Comparison of ENCODE assay signal across 8 cellular contexts in genomic region chr9:98056403-98057094, GRCh38. TPM values are rescaled to one million over a fixed set of nuclear protein-coding genes. Genes with fewer than 3 reads are reported as not detected.
A peak's percentile ranks its signal among the peaks of the same experiment; 100 is the strongest.
DNase-seq lines count a peak whose midpoint lies in the region; ATAC-seq and TF ChIP-seq lines count a peak whose summit lies in the region.

TSS of gene NANS (plus strand) at chr9:98056732. CDS start at chr9:98056809, 77 bp downstream.

- peak; percentile 93 for DNase-seq in NCI-H1092 treated with DMSO at 0.1 percent for 48 hours (lab: John Stamatoyannopoulos, UW)
- DNase-seq in SKM-1 treated with dmso at 0.1 percent for 144 hours (lab: John Stamatoyannopoulos, UW; ENCODE audit: unreplicated experiment): peak; percentile 71
- DNase-seq in glomerular visceral epithelial cell (ENCODE audit: extremely low spot score): peak; percentile 97
- DNase-seq in omental fat pad (ENCODE audit: low spot score): peak; percentile 81

- H3K27me3 Mint-ChIP-seq in activated naive CD8-positive, alpha-beta T cell: no peaks in the 10 kb centered on the region

- ATAC-seq in HG02623 (IDR thresholded peaks at IDR 0.05; ENCODE audit: unreplicated experiment) (peak; percentile 91), omental fat pad (ENCODE audit: low FRiP score) (peak; percentile 100)

- TF ChIP-seq CTCF in omental fat pad (IDR thresholded peaks at IDR 0.05): no peak

- peaks cover 6% of the 10 kb centered on the region for H3K36me3 Mint-ChIP-seq in activated naive CD8-positive, alpha-beta T cell

- no peaks in the 10 kb centered on the region for H3K9me3 Mint-ChIP-seq in activated naive CD8-positive, alpha-beta T cell (ENCODE audit: low read depth)

- H3K4me1 Mint-ChIP-seq in activated naive CD8-positive, alpha-beta T cell (ENCODE audit: low read depth): peaks cover 33% of the 10 kb centered on the region

- TF ChIP-seq POLR2A in GM10847 (IDR thresholded peaks at IDR 0.05; ENCODE audit: extremely low read depth, insufficient read length): peak; percentile 98

- H3K4me3 Mint-ChIP-seq in activated naive CD8-positive, alpha-beta T cell: peak within 1 kb of the TSS; percentile 99

- H3K27ac Mint-ChIP-seq in activated naive CD8-positive, alpha-beta T cell: peak within 1 kb of the TSS; percentile 97

- H3K27ac ChIP-seq in temporal lobe (ENCODE audit: low read depth, low read length): peak within 1 kb of the TSS; percentile 74

RNA-seq across cellular contexts. Expression of gene NANS, which starts in this region (rescaled TPM):
- 100 to 1,000 TPM in 1 of 4 donors, 10 to 100 TPM in 3; 57.1 to 104 (median 60.4) TPM for total RNA-seq in omental fat pad
- total RNA-seq in temporal lobe: 13.5 TPM

Comparison
In these comparisons a context has a peak if more than half of its experiments do, and no peak if none do; other contexts are left out.
1. Peak in every context shown above with its lines: DNase-seq, ATAC-seq and H3K27ac ChIP-seq.